8 cellular contexts compared by ENCODE assay signal in genomic region chr1:15411593-15412487, GRCh38. TPM values are rescaled to one million over a fixed set of nuclear protein-coding genes. Genes with fewer than 3 reads are reported as not detected.
A peak's percentile ranks its signal among the peaks of the same experiment; 100 is the strongest.
DNase-seq lines count a peak whose midpoint lies in the region; ATAC-seq and TF ChIP-seq lines count a peak whose summit lies in the region.

No MANE protein-coding gene starts in this region.

- no peaks in the 10 kb centered on the region for H3K9me3 Mint-ChIP-seq in activated B cell treated with CpG ODN at 0.5 μM for 24 hours
- no peaks in the 10 kb centered on the region for H3K9me3 Mint-ChIP-seq in effector memory CD8-positive, alpha-beta T cell
- H3K9me3 Mint-ChIP-seq in naive thymus-derived CD8-positive, alpha-beta T cell = no peaks in the 10 kb centered on the region

- H3K4me3 Mint-ChIP-seq in activated B cell treated with CpG ODN at 0.5 μM for 24 hours = peak overlapping the region; percentile 91
- H3K4me3 Mint-ChIP-seq in effector memory CD8-positive, alpha-beta T cell = peak overlapping the region; percentile 99
- peak overlapping the region; percentile 85 to 97 (median 92) for H3K4me3 Mint-ChIP-seq in naive thymus-derived CD8-positive, alpha-beta T cell

- peak overlapping the region; percentile 76 for H3K27ac Mint-ChIP-seq in activated B cell treated with CpG ODN at 0.5 μM for 24 hours
- peak overlapping the region; percentile 99 to 100 for H3K27ac Mint-ChIP-seq in effector memory CD8-positive, alpha-beta T cell
- peak overlapping the region; percentile 8 to 97 (median 91) for H3K27ac Mint-ChIP-seq in naive thymus-derived CD8-positive, alpha-beta T cell

- peak; percentile 65 for ATAC-seq in GM19395 (IDR thresholded peaks at IDR 0.05; ENCODE audit: unreplicated experiment)
- peak; percentile 49 for ATAC-seq in HG03558 (IDR thresholded peaks at IDR 0.05; ENCODE audit: extremely low read depth, unreplicated experiment)
- ATAC-seq in activated B cell treated with CpG ODN at 0.5 μM for 24 hours (ENCODE audit: low read depth) = peak; percentile 51
- peak; percentile 52 for ATAC-seq in effector memory CD8-positive, alpha-beta T cell (replicated peaks)
- no peak for ATAC-seq in naive thymus-derived CD8-positive, alpha-beta T cell
- no peak for ATAC-seq in HG02885 (IDR thresholded peaks at IDR 0.05; ENCODE audit: poor library complexity, unreplicated experiment)

- intact Hi-C loops in activated B cell treated with CpG ODN at 0.5 μM for 24 hours (cut with micrococcal nuclease) = loop anchor here (2.0 kb wide), 1 partner anchor 113 kb away; the partner anchor contains the start of gene CASP9

- peaks cover 14% of the 10 kb centered on the region for H3K36me3 Mint-ChIP-seq in activated B cell treated with CpG ODN at 0.5 μM for 24 hours (ENCODE audit: low read depth)
- H3K36me3 Mint-ChIP-seq in effector memory CD8-positive, alpha-beta T cell (ENCODE audit: insufficient read depth) = peaks cover 83% of the 10 kb centered on the region
- H3K36me3 Mint-ChIP-seq in naive thymus-derived CD8-positive, alpha-beta T cell = peaks cover 0 to 11% (median 4%) of the 10 kb centered on the region in 3 donors

- H3K27me3 Mint-ChIP-seq in activated B cell treated with CpG ODN at 0.5 μM for 24 hours = peaks cover 4% of the 10 kb centered on the region
- no peaks in the 10 kb centered on the region for H3K27me3 Mint-ChIP-seq in effector memory CD8-positive, alpha-beta T cell
- peaks cover 0 to 2% (median 0%) of the 10 kb centered on the region in 5 donors for H3K27me3 Mint-ChIP-seq in naive thymus-derived CD8-positive, alpha-beta T cell

- peak; percentile 76 for DNase-seq in Ammon's horn (ENCODE audit: low spot score)
- DNase-seq in activated B cell treated with CpG ODN at 0.5 μM for 24 hours = peak; percentile 54
- DNase-seq in effector memory CD8-positive, alpha-beta T cell = peak; percentile 70 to 72 (median 72)
- peak in 3 of 10 donors; percentile 30 to 58 (median 33) for DNase-seq in naive thymus-derived CD8-positive, alpha-beta T cell
- DNase-seq in RPMI8226 = no peak

- POLR2A ChIA-PET in activated B cell treated with CpG ODN at 0.5 μM for 24 hours (lab: Charles Lee) = interaction anchor here (0.6 to 2.1 kb wide), 4 partner anchors 12 to 270 kb away, joined by 3 to 9 read pairs (median 4); no protein-coding TSS in a partner anchor
- POLR2A ChIA-PET in naive thymus-derived CD8-positive, alpha-beta T cell (lab: Charles Lee) = no interaction called here

- H3K4me1 Mint-ChIP-seq in activated B cell treated with CpG ODN at 0.5 μM for 24 hours = peaks cover 64% of the 10 kb centered on the region
- H3K4me1 Mint-ChIP-seq in effector memory CD8-positive, alpha-beta T cell (ENCODE audit: low read depth in 2 of 2) = peaks cover 75 to 81% of the 10 kb centered on the region in 2 donors
- peaks cover 22 to 80% (median 53%) of the 10 kb centered on the region in 4 donors for H3K4me1 Mint-ChIP-seq in naive thymus-derived CD8-positive, alpha-beta T cell

- no peak for TF ChIP-seq CTCF in activated B cell treated with CpG ODN at 0.5 μM for 24 hours (IDR thresholded peaks at IDR 0.05)

- CTCF ChIA-PET in activated B cell treated with CpG ODN at 0.5 μM for 24 hours (lab: Charles Lee) = interaction anchor here (1.5 to 2.0 kb wide), 2 partner anchors 20 to 89 kb away, joined by 4 to 5 read pairs; no protein-coding TSS in a partner anchor

RNA-seq across cellular contexts. Expression of gene EFHD2, which starts 2.2 kb away (rescaled TPM):
- 55.3 and 56.5 TPM in 2 replicates for total RNA-seq in activated B cell treated with CpG ODN at 0.5 μM for 24 hours
- total RNA-seq in naive thymus-derived CD8-positive, alpha-beta T cell = 10 to 100 TPM; 25.3 to 26.0 TPM
- 100 to 1,000 TPM in 1 of 3 donors, 10 to 100 TPM in 2; 27.6 to 129 (median 29.5) TPM for polyA plus RNA-seq in naive thymus-derived CD8-positive, alpha-beta T cell

RNA-seq across cellular contexts. Expression of gene CTRC, which starts 26.4 kb away (rescaled TPM):
- 0.39 and 0.80 TPM in 2 replicates for total RNA-seq in activated B cell treated with CpG ODN at 0.5 μM for 24 hours
- total RNA-seq in naive thymus-derived CD8-positive, alpha-beta T cell = under 1 TPM in 1 of 2 experiments, not detected in 1; 0.78 TPM
- under 1 TPM in 1 of 3 donors, not detected in 2; 0.62 TPM for polyA plus RNA-seq in naive thymus-derived CD8-positive, alpha-beta T cell

RNA-seq across cellular contexts. Expression of gene CELA2A, which starts 44.7 kb away (rescaled TPM):
- total RNA-seq in activated B cell treated with CpG ODN at 0.5 μM for 24 hours = not detected in 2 replicates
- not detected for total RNA-seq in naive thymus-derived CD8-positive, alpha-beta T cell
- polyA plus RNA-seq in naive thymus-derived CD8-positive, alpha-beta T cell = not detected

Comparison
In these comparisons a context has a peak if more than half of its experiments do, and no peak if none do; other contexts are left out.
1. ATAC-seq: peak in GM19395 (single experiment), HG03558 (single experiment), activated B cell treated with CpG ODN at 0.5 μM for 24 hours (single experiment) and effector memory CD8-positive, alpha-beta T cell (single experiment); none in naive thymus-derived CD8-positive, alpha-beta T cell (0 of 2) and HG02885 (single experiment).
2. Peak in every context shown above with its lines, with median percentiles within 50 percentile points of each other: H3K27ac Mint-ChIP-seq and H3K4me3 Mint-ChIP-seq.